ENCODE assay signal across 30 cellular contexts in the genomic region with DNA sequence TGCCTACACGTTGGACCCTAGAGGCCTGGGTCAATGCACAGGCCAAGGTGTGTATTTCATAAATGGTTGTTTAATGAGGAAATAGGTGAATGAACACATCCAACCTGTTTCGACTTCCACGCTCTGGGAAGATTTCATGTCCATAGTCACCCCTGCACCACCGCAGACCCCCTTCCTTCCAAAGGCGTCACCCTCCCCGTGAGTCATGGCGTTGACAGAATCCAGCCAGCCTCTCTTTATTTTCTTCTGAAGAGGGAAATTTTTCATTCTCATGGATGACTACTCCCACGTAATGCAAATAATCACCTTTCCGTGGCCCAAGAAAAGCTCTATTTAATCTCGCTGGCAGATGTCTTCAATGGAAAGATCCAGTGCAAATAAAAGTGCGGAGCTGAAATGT.
"Had no signal": no experiment of that assay in that cellular context is flagged by ENCODE, and none has a peak within 500 bp of the region (broad histone marks: within the 10 kb centered on the region; RNA-seq: fewer than 3 reads in every experiment).

No MANE protein-coding gene starts in this region.

- H3K4me1 ChIP-seq: colonic mucosa, left ventricle myocardium inferior, tibial artery, upper lobe of right lung had no signal

- H3K4me1 Mint-ChIP-seq: activated CD4-positive, alpha-beta memory T cell treated with anti-CD3 and anti-CD28 coated beads, Interleukin-2, amount 10 ng/mL, durations not matched to agents 7 days and 5 days; stimulated activated memory B cell treated with anti-CD40 and anti-IgM and Interleukin-4, amounts not matched to agents 10 μg/mL and 1 μg/mL and 100 μg/mL, for 72 hours; stimulated activated naive CD8-positive, alpha-beta T cell treated with anti-CD3 and anti-CD28 coated beads, Interleukin-15, amount 100 ng/mL, for 72 hours had no signal

- FAIRE-seq: frontal cortex had no signal

- H3K27ac ChIP-seq: cardiac muscle cell, colonic mucosa, left ventricle myocardium inferior, neutrophil, skin epidermis, tibial artery, upper lobe of right lung had no signal

- H3K36me3 ChIP-seq: cardiac muscle cell, colonic mucosa, left ventricle myocardium inferior, neutrophil, tibial artery, upper lobe of right lung had no signal

- H3K9me3 ChIP-seq: colonic mucosa, left ventricle myocardium inferior, mucosa of descending colon, neutrophil, tibial artery, upper lobe of right lung had no signal

- DNase-seq: activated CD4-positive, alpha-beta memory T cell treated with anti-CD3 and anti-CD28 coated beads, Interleukin-2, amount 10 ng/mL, durations not matched to agents 7 days and 5 days; activated CD4-positive, alpha-beta T cell treated with anti-CD3 and anti-CD28 coated beads for 1 hour; activated CD4-positive, alpha-beta T cell treated with anti-CD3 and anti-CD28 coated beads, Interleukin-2, amount 10 ng/mL, durations not matched to agents 7 days and 5 days; activated CD8-positive, alpha-beta memory T cell treated with anti-CD3 and anti-CD28 coated beads, Interleukin-2, amount 50 U/mL, for 48 hours; activated T-cell treated with anti-CD3 and anti-CD28 coated beads, Interleukin-2, amount 50 U/mL, for 24 hours; cerebellar nuclear complex; colonic mucosa; effector memory CD4-positive, alpha-beta T cell; kidney glomerular epithelial cell; left ventricle myocardium inferior; mesendoderm; mucosa of descending colon; stimulated activated CD4-positive, alpha-beta T cell treated with anti-CD3 and anti-CD28 coated beads, Interleukin-4, amount 100 ng/mL, for 4 hours; stimulated activated CD8-positive, alpha-beta memory T cell treated with anti-CD3 and anti-CD28 coated beads, Interleukin-4, amount 100 ng/mL, for 48 hours; stimulated activated naive CD8-positive, alpha-beta T cell treated with anti-CD3 and anti-CD28 coated beads, Interleukin-15, amount 100 ng/mL, for 72 hours; T-helper 17 cell; T1000; upper lobe of right lung had no signal

- H3K4me3 ChIP-seq: cardiac muscle cell, colonic mucosa, left ventricle myocardium inferior, lung, mucosa of descending colon, skin epidermis, tibial artery, upper lobe of right lung had no signal

- H3K36me3 Mint-ChIP-seq: activated naive CD4-positive, alpha-beta T cell treated with anti-CD3 and anti-CD28 coated beads, Interleukin-2, amount 50 U/mL, for 72 hours; brain; natural killer cell treated with Interleukin-12 subunit alpha and Interleukin-12 subunit beta and Interleukin-15 and Interleukin-18, amount 100 ng/mL, for 72 hours; stimulated activated memory B cell treated with anti-CD40 and anti-IgM and Interleukin-4, amounts not matched to agents 10 μg/mL and 1 μg/mL and 100 μg/mL, for 72 hours had no signal

- H3K27ac Mint-ChIP-seq: activated CD4-positive, alpha-beta memory T cell treated with anti-CD3 and anti-CD28 coated beads, Interleukin-2, amount 10 ng/mL, durations not matched to agents 7 days and 5 days; activated CD4-positive, alpha-beta T cell treated with anti-CD3 and anti-CD28 coated beads, Interleukin-2, amount 10 ng/mL, durations not matched to agents 7 days and 5 days; activated naive CD4-positive, alpha-beta T cell treated with anti-CD3 and anti-CD28 coated beads, Interleukin-2, amount 50 U/mL, for 72 hours; activated T-cell treated with anti-CD3 and anti-CD28 coated beads, Interleukin-2, amount 50 U/mL, for 24 hours; natural killer cell treated with Interleukin-12 subunit alpha and Interleukin-12 subunit beta and Interleukin-15 and Interleukin-18, amount 100 ng/mL, for 72 hours; progenitor cell of endocrine pancreas; stimulated activated memory B cell treated with anti-CD40 and anti-IgM and Interleukin-4, amounts not matched to agents 10 μg/mL and 1 μg/mL and 100 μg/mL, for 72 hours; stimulated activated naive CD8-positive, alpha-beta T cell treated with anti-CD3 and anti-CD28 coated beads, Interleukin-15, amount 100 ng/mL, for 72 hours; T-helper 17 cell had no signal

- H3K9me3 Mint-ChIP-seq: activated CD4-positive, alpha-beta memory T cell treated with anti-CD3 and anti-CD28 coated beads, Interleukin-2, amount 10 ng/mL, durations not matched to agents 7 days and 5 days; activated CD4-positive, alpha-beta T cell treated with anti-CD3 and anti-CD28 coated beads, Interleukin-2, amount 10 ng/mL, durations not matched to agents 7 days and 5 days; activated naive CD4-positive, alpha-beta T cell treated with anti-CD3 and anti-CD28 coated beads, Interleukin-2, amount 50 U/mL, for 72 hours; activated T-cell treated with anti-CD3 and anti-CD28 coated beads, Interleukin-2, amount 50 U/mL, for 24 hours; natural killer cell treated with Interleukin-12 subunit alpha and Interleukin-12 subunit beta and Interleukin-15 and Interleukin-18, amount 100 ng/mL, for 72 hours; stimulated activated memory B cell treated with anti-CD40 and anti-IgM and Interleukin-4, amounts not matched to agents 10 μg/mL and 1 μg/mL and 100 μg/mL, for 72 hours; stimulated activated naive CD8-positive, alpha-beta T cell treated with anti-CD3 and anti-CD28 coated beads, Interleukin-15, amount 100 ng/mL, for 72 hours had no signal

- H3K27me3 ChIP-seq: cardiac muscle cell, colonic mucosa, neutrophil, upper lobe of right lung had no signal

- H3K27me3 Mint-ChIP-seq: activated CD4-positive, alpha-beta memory T cell treated with anti-CD3 and anti-CD28 coated beads, Interleukin-2, amount 10 ng/mL, durations not matched to agents 7 days and 5 days; activated CD4-positive, alpha-beta T cell treated with anti-CD3 and anti-CD28 coated beads, Interleukin-2, amount 10 ng/mL, durations not matched to agents 7 days and 5 days; activated T-cell treated with anti-CD3 and anti-CD28 coated beads, Interleukin-2, amount 50 U/mL, for 24 hours; progenitor cell of endocrine pancreas; stimulated activated naive CD8-positive, alpha-beta T cell treated with anti-CD3 and anti-CD28 coated beads, Interleukin-15, amount 100 ng/mL, for 72 hours had no signal

- H3K4me3 Mint-ChIP-seq: activated CD4-positive, alpha-beta memory T cell treated with anti-CD3 and anti-CD28 coated beads, Interleukin-2, amount 10 ng/mL, durations not matched to agents 7 days and 5 days; activated CD4-positive, alpha-beta T cell treated with anti-CD3 and anti-CD28 coated beads, Interleukin-2, amount 10 ng/mL, durations not matched to agents 7 days and 5 days; activated T-cell treated with anti-CD3 and anti-CD28 coated beads, Interleukin-2, amount 50 U/mL, for 24 hours; natural killer cell treated with Interleukin-12 subunit alpha and Interleukin-12 subunit beta and Interleukin-15 and Interleukin-18, amount 100 ng/mL, for 72 hours; stimulated activated memory B cell treated with anti-CD40 and anti-IgM and Interleukin-4, amounts not matched to agents 10 μg/mL and 1 μg/mL and 100 μg/mL, for 72 hours; stimulated activated naive CD8-positive, alpha-beta T cell treated with anti-CD3 and anti-CD28 coated beads, Interleukin-15, amount 100 ng/mL, for 72 hours; T-helper 17 cell had no signal

- ATAC-seq: activated naive CD4-positive, alpha-beta T cell treated with anti-CD3 and anti-CD28 coated beads, Interleukin-2, amount 50 U/mL, for 72 hours; mucosa of descending colon; sciatic nerve; stimulated activated memory B cell treated with anti-CD40 and anti-IgM and Interleukin-4, amounts not matched to agents 10 μg/mL and 1 μg/mL and 100 μg/mL, for 72 hours; stimulated activated naive CD8-positive, alpha-beta T cell treated with anti-CD3 and anti-CD28 coated beads, Interleukin-15, amount 100 ng/mL, for 72 hours; T-helper 17 cell; upper lobe of right lung had no signal
